ENCODE assay signal across 9 cellular contexts in the genomic region with DNA sequence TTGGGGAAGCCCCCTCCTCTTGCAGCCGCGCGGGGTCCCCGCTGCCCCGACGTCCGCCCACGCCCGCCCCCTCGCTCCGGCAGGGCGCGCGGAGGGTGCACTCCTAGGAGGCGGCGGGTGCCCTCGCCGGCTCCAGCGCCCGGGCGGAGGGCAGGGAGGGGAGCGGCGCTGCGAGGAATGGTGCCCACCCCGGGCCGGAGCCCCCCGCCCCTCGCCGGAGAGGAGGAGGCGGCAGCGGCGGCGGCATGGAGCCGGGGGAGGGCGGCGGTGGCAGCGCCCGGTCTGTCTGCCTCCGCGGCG. TPM values are rescaled to one million over a fixed set of nuclear protein-coding genes. Genes with fewer than 3 reads are reported as not detected.
DNase-seq lines count a peak whose midpoint lies in the region; ATAC-seq and TF ChIP-seq lines count a peak whose summit lies in the region.
"Had no signal": no experiment of that assay in that cellular context is flagged by ENCODE, and none has a peak within 500 bp of the region (broad histone marks: within the 10 kb centered on the region; RNA-seq: fewer than 3 reads in every experiment).

No MANE protein-coding gene starts in this region.

- POLR2A ChIA-PET in RWPE1 (lab: Yijun Ruan, JAX; ENCODE audit: low non-redundant PET) = no interaction called here

- H3K36me3 Mint-ChIP-seq in activated naive CD8-positive, alpha-beta T cell treated with anti-CD3 and anti-CD28 coated beads, Interleukin-2, amount 50 U/mL, for 24 hours (ENCODE audit: low read depth) = no peaks in the 10 kb centered on the region
- H3K36me3 Mint-ChIP-seq: CD8-positive, alpha-beta memory T cell had no signal

- peaks cover 0 to 64% (median 0%) of the 10 kb centered on the region in 7 donors for H3K27me3 ChIP-seq in heart right ventricle
- H3K27me3 ChIP-seq in HUES64 (ENCODE audit: insufficient read depth, low read length) = peaks cover 62% of the 10 kb centered on the region
- H3K27me3 ChIP-seq in iPS-18a (ENCODE audit: control insufficient read depth, insufficient read depth, low read length) = peaks cover 62% of the 10 kb centered on the region
- peaks cover 0 to 4% (median 0%) of the 10 kb centered on the region in 4 donors for H3K27me3 ChIP-seq in upper lobe of left lung

- peaks cover 51% of the 10 kb centered on the region for H3K27me3 Mint-ChIP-seq in activated naive CD8-positive, alpha-beta T cell treated with anti-CD3 and anti-CD28 coated beads, Interleukin-2, amount 50 U/mL, for 24 hours

- H3K4me1 ChIP-seq in heart right ventricle (peaks cover 0 to 30% (median 23%) of the 10 kb centered on the region in 9 donors), HUES64 (ENCODE audit: insufficient read depth, low read length) (peaks cover 16% of the 10 kb centered on the region), iPS-18a (ENCODE audit: control insufficient read depth, low read depth, low read length) (peaks cover 9% of the 10 kb centered on the region), upper lobe of left lung (peaks cover 12 to 31% (median 22%) of the 10 kb centered on the region in 4 donors)

- H3K9me3 ChIP-seq in heart right ventricle = no peaks in the 10 kb centered on the region
- no peaks in the 10 kb centered on the region for H3K9me3 ChIP-seq in HUES64 (ENCODE audit: insufficient read depth, low read depth, low read length)
- no peaks in the 10 kb centered on the region for H3K9me3 ChIP-seq in iPS-18a (ENCODE audit: control insufficient read depth, low read depth, low read length)
- H3K9me3 ChIP-seq in upper lobe of left lung = no peaks in the 10 kb centered on the region

- CTCF ChIA-PET in RWPE1 (lab: Yijun Ruan, JAX) = no interaction called here

- TF ChIP-seq EP300 in upper lobe of left lung (IDR thresholded peaks at IDR 0.05) = no peak

- intact Hi-C loops in heart right ventricle (cut with DNase I) (loop anchor here in 8 of 10 donors (5.0 to 10.0 kb wide), 6 partner anchors 141 to 772 kb away; no protein-coding TSS in a partner anchor), cardiac septum (cut with DNase I) (loop anchor here (2.0 to 10.0 kb wide), 4 partner anchors 140 to 762 kb away; a partner anchor contains a TSS), posterior cingulate gyrus (cut with DNase I) (no loop called here)

- TF ChIP-seq CTCF in heart right ventricle (IDR thresholded peaks at IDR 0.05) = no peak
- no peak for TF ChIP-seq CTCF in upper lobe of left lung (IDR thresholded peaks at IDR 0.05)
- TF ChIP-seq CTCF in RWPE1 (conservative IDR thresholded peaks at IDR 0.05; ENCODE audit: low read depth) = no peak

- peak overlapping the region in 4 of 10 donors; percentile 65 to 82 (median 72) for H3K27ac ChIP-seq in heart right ventricle
- H3K27ac ChIP-seq in HUES64 (ENCODE audit: low read depth, low read length) = no peak overlapping the region
- H3K27ac ChIP-seq in iPS-18a (ENCODE audit: low read length) = no peak overlapping the region
- H3K27ac ChIP-seq in upper lobe of left lung = peak overlapping the region in 1 of 4 donors; percentile 56
- H3K27ac ChIP-seq in RWPE1 = no peak overlapping the region

- H3K4me3 Mint-ChIP-seq in activated naive CD8-positive, alpha-beta T cell treated with anti-CD3 and anti-CD28 coated beads, Interleukin-2, amount 50 U/mL, for 24 hours = no peak overlapping the region

- H3K4me3 ChIP-seq in heart right ventricle (peak overlapping the region; percentile 28 to 83 (median 65)), HUES64 (ENCODE audit: low read length) (peak overlapping the region; percentile 65), iPS-18a (ENCODE audit: low read length) (peak overlapping the region; percentile 58), upper lobe of left lung (peak overlapping the region; percentile 28 to 85 (median 80))

- ATAC-seq in heart right ventricle (peak in 1 of 8 donors; percentile 13), upper lobe of left lung (ENCODE audit: low FRiP score in 2 of 2) (no peak)
- ATAC-seq in activated naive CD8-positive, alpha-beta T cell treated with anti-CD3 and anti-CD28 coated beads, Interleukin-2, amount 50 U/mL, for 24 hours = no peak

- no peak for TF ChIP-seq POLR2A in upper lobe of left lung (IDR thresholded peaks at IDR 0.05)

- H3K27ac Mint-ChIP-seq in activated naive CD8-positive, alpha-beta T cell treated with anti-CD3 and anti-CD28 coated beads, Interleukin-2, amount 50 U/mL, for 24 hours = no peak overlapping the region
- H3K27ac Mint-ChIP-seq: CD8-positive, alpha-beta memory T cell had no signal

- DNase-seq in heart right ventricle (no peak), cardiac septum (ENCODE audit: low spot score) (no peak), upper lobe of left lung (no peak), RWPE1 (ENCODE audit: low spot score) (no peak), posterior cingulate gyrus (no peak)
- no peak for DNase-seq in activated naive CD8-positive, alpha-beta T cell treated with anti-CD3 and anti-CD28 coated beads, Interleukin-2, amount 50 U/mL, for 24 hours

- 0% methylated on average over 26 to 41 of the region's 41 CpGs for WGBS in heart right ventricle, 2 donors
- under 1% methylated on average over 41 of the region's 41 CpGs for WGBS in HUES64
- WGBS in upper lobe of left lung, 2 donors = 0 to 1% methylated on average over 12 to 15 of the region's 41 CpGs

- peaks cover 44% of the 10 kb centered on the region for H3K4me1 Mint-ChIP-seq in activated naive CD8-positive, alpha-beta T cell treated with anti-CD3 and anti-CD28 coated beads, Interleukin-2, amount 50 U/mL, for 24 hours

- H3K9ac ChIP-seq in HUES64 (ENCODE audit: low read depth, low read length) = no peak overlapping the region
- H3K9ac ChIP-seq in iPS-18a (ENCODE audit: low read length) = no peak overlapping the region

- no peaks in the 10 kb centered on the region for H3K36me3 ChIP-seq in heart right ventricle
- H3K36me3 ChIP-seq in HUES64 (ENCODE audit: insufficient read depth, low read length) = no peaks in the 10 kb centered on the region
- H3K36me3 ChIP-seq in iPS-18a (ENCODE audit: control insufficient read depth, low read depth, low read length) = no peaks in the 10 kb centered on the region
- no peaks in the 10 kb centered on the region for H3K36me3 ChIP-seq in upper lobe of left lung

- no peaks in the 10 kb centered on the region for H3K9me3 Mint-ChIP-seq in activated naive CD8-positive, alpha-beta T cell treated with anti-CD3 and anti-CD28 coated beads, Interleukin-2, amount 50 U/mL, for 24 hours

RNA-seq across cellular contexts. Expression of a gene that starts 0.5 kb away (rescaled TPM):
- total RNA-seq in heart right ventricle (1 to 10 TPM; 1.9 to 5.4 (median 2.8) TPM), cardiac septum (2.7 TPM), upper lobe of left lung (1 to 10 TPM in 2 of 6 donors, under 1 TPM in 2, not detected in 2; 0.80 to 1.3 (median 1.00) TPM)
- polyA plus RNA-seq in heart right ventricle = 1 to 10 TPM; 1.4 to 1.5 TPM
- polyA plus RNA-seq in HUES64 (2013, experiment 1 of 2) = 1.0 TPM
- 1.5 TPM for polyA plus RNA-seq in HUES64 (2013, experiment 2 of 2)
- polyA plus RNA-seq: CD8-positive, alpha-beta memory T cell had no signal
